26 cellular contexts compared by ENCODE assay signal in the genomic region with DNA sequence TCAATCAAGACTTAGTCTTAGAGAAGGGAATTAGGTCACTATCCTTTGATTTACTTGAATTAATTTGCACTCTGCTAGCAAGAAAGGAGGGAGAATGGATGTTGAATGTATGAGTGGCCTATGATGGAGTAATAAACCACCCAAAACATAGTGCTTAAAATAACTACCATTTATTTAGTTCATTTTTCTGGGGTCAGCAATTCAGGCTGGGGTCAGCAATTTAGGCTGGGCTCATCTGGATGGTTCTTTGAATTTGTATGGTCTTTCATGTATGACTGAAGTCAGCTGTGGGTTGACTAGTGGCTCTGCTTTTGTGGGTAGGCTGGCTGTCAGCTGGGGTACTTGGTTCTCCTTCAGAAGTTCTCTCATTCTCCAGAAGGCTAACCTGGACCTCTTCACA. TPM values are rescaled to one million over a fixed set of nuclear protein-coding genes. Genes with fewer than 3 reads are reported as not detected.
"Had no signal": no experiment of that assay in that cellular context is flagged by ENCODE, and none has a peak within 500 bp of the region (broad histone marks: within the 10 kb centered on the region; RNA-seq: fewer than 3 reads in every experiment).

No MANE protein-coding gene starts in this region.

- H3K4me3 Mint-ChIP-seq: mesothelial cell of epicardium; naive thymus-derived CD4-positive, alpha-beta T cell; natural killer cell treated with Interleukin-12 subunit alpha and Interleukin-12 subunit beta and Interleukin-15 and Interleukin-18, amount 100 ng/mL, for 72 hours; neural crest cell; stimulated activated effector memory CD8-positive, alpha-beta T cell treated with anti-CD3 and anti-CD28 coated beads, Interleukin-12 subunit alpha, Interleukin-12 subunit beta, amount 100 ng/mL, for 72 hours; stimulated activated naive CD8-positive, alpha-beta T cell treated with anti-CD3 and anti-CD28 coated beads, Interleukin-15, Interleukin-2, amounts not matched to agents 100 ng/mL and 50 ng/mL, for 24 hours had no signal

- H3K9me3 ChIP-seq: left ventricle myocardium inferior, pancreas, prostate gland, sigmoid colon, spleen, suprapubic skin, thyroid gland, transverse colon, upper lobe of left lung, vagina had no signal

- H3K36me3 ChIP-seq: left ventricle myocardium inferior, pancreas, prostate gland, sigmoid colon, spleen, suprapubic skin, thyroid gland, transverse colon, upper lobe of left lung, vagina had no signal

- H3K4me3 ChIP-seq: hepatocyte, left ventricle myocardium inferior, lung, pancreas, prostate gland, sigmoid colon, spleen, suprapubic skin, thyroid gland, transverse colon, upper lobe of left lung, vagina had no signal

- H3K27ac Mint-ChIP-seq: mesothelial cell of epicardium; naive thymus-derived CD4-positive, alpha-beta T cell; natural killer cell treated with Interleukin-12 subunit alpha and Interleukin-12 subunit beta and Interleukin-15 and Interleukin-18, amount 100 ng/mL, for 72 hours; stimulated activated effector memory CD8-positive, alpha-beta T cell treated with anti-CD3 and anti-CD28 coated beads, Interleukin-12 subunit alpha, Interleukin-12 subunit beta, amount 100 ng/mL, for 72 hours; stimulated activated naive CD8-positive, alpha-beta T cell treated with anti-CD3 and anti-CD28 coated beads, Interleukin-15, Interleukin-2, amounts not matched to agents 100 ng/mL and 50 ng/mL, for 24 hours had no signal

- H3K4me2 ChIP-seq: hepatocyte had no signal

- DNase-seq: islet precursor cell; left ventricle myocardium inferior; mesendoderm; naive thymus-derived CD4-positive, alpha-beta T cell; nucleus accumbens; pancreas; retina; right cardiac atrium; sigmoid colon; small intestine; spleen; stimulated activated CD4-positive, alpha-beta T cell treated with anti-CD3 and anti-CD28 coated beads, Interleukin-4, amount 100 ng/mL, for 24 hours; stimulated activated naive CD4-positive, alpha-beta T cell; thyroid gland; transverse colon; upper lobe of left lung had no signal

- H3K27me3 ChIP-seq: hepatocyte, pancreas, sigmoid colon, suprapubic skin, thyroid gland, transverse colon, upper lobe of left lung, vagina had no signal

- H3K27ac ChIP-seq: hepatocyte, left ventricle myocardium inferior, pancreas, prostate gland, sigmoid colon, spleen, suprapubic skin, thyroid gland, transverse colon, upper lobe of left lung, vagina had no signal

- ATAC-seq: naive thymus-derived CD4-positive, alpha-beta T cell; natural killer cell treated with Interleukin-12 subunit alpha and Interleukin-12 subunit beta and Interleukin-15 and Interleukin-18, amount 100 ng/mL, for 72 hours; pancreas; right cardiac atrium; stimulated activated effector memory CD8-positive, alpha-beta T cell treated with anti-CD3 and anti-CD28 coated beads, Interleukin-12 subunit alpha, Interleukin-12 subunit beta, amount 100 ng/mL, for 72 hours had no signal

- H3K36me3 Mint-ChIP-seq: mesothelial cell of epicardium; naive thymus-derived CD4-positive, alpha-beta T cell; natural killer cell treated with Interleukin-12 subunit alpha and Interleukin-12 subunit beta and Interleukin-15 and Interleukin-18, amount 100 ng/mL, for 72 hours; stimulated activated effector memory CD8-positive, alpha-beta T cell treated with anti-CD3 and anti-CD28 coated beads, Interleukin-12 subunit alpha, Interleukin-12 subunit beta, amount 100 ng/mL, for 72 hours had no signal

- H3K79me2 ChIP-seq: hepatocyte had no signal

- H2AFZ ChIP-seq: hepatocyte had no signal

- H3K9me3 Mint-ChIP-seq: mesothelial cell of epicardium; natural killer cell treated with Interleukin-12 subunit alpha and Interleukin-12 subunit beta and Interleukin-15 and Interleukin-18, amount 100 ng/mL, for 72 hours; neural crest cell; stimulated activated effector memory CD8-positive, alpha-beta T cell treated with anti-CD3 and anti-CD28 coated beads, Interleukin-12 subunit alpha, Interleukin-12 subunit beta, amount 100 ng/mL, for 72 hours; stimulated activated naive CD8-positive, alpha-beta T cell treated with anti-CD3 and anti-CD28 coated beads, Interleukin-15, Interleukin-2, amounts not matched to agents 100 ng/mL and 50 ng/mL, for 24 hours had no signal

- H3K4me1 ChIP-seq: pancreas, prostate gland, spleen, thyroid gland had no signal

RNA-seq across cellular contexts. Expression of gene LAMA4, which starts 21.0 kb away (rescaled TPM):
- total RNA-seq: naive thymus-derived CD4-positive, alpha-beta T cell; natural killer cell treated with Interleukin-12 subunit alpha and Interleukin-12 subunit beta and Interleukin-15 and Interleukin-18, amount 100 ng/mL, for 72 hours had no signal
- polyA plus RNA-seq: naive thymus-derived CD4-positive, alpha-beta T cell had no signal
